Comparison of ENCODE assay signal across 9 cellular contexts in genomic region chr3:84547971-84548970, GRCh38.
A peak's percentile ranks its signal among the peaks of the same experiment; 100 is the strongest.
DNase-seq lines count a peak whose midpoint lies in the region; ATAC-seq, FAIRE-seq and TF ChIP-seq lines count a peak whose summit lies in the region.
"Had no signal": no experiment of that assay in that cellular context is flagged by ENCODE, and none has a peak within 500 bp of the region (broad histone marks: within the 10 kb centered on the region; RNA-seq: fewer than 3 reads in every experiment).

No MANE protein-coding gene starts in this region.

- H3K27ac ChIP-seq in ascending aorta (no peak overlapping the region), keratinocyte (ENCODE audit: control insufficient read depth, insufficient read depth, low read length) (no peak overlapping the region), aorta (ENCODE audit: low read depth in 1 of 2, low read length in 2 of 2) (no peak overlapping the region)
- H3K27ac ChIP-seq: BLaER1 had no signal

- dilution Hi-C loops in keratinocyte (cut with MboI; ENCODE audit: extremely low pct_ligation_motif_present, low sequenced_read_pairs) = no loop called here

- no peaks in the 10 kb centered on the region for H4K20me1 ChIP-seq in keratinocyte (ENCODE audit: control insufficient read depth, extremely low read depth, insufficient read depth, low read length)
- H4K20me1 ChIP-seq: BLaER1 had no signal

- DNase-seq in NCI-H2171 treated with DMSO at 0.1 percent for 48 hours (lab: John Stamatoyannopoulos, UW) (peak; percentile 32), NCI-H2171 (lab: John Stamatoyannopoulos, UW) (no peak), MV-4-11 (lab: John Stamatoyannopoulos, UW) (peak; percentile 11), ascending aorta (ENCODE audit: low spot score in 2 of 2) (no peak), keratinocyte (ENCODE audit: low read depth, low spot score) (no peak), aorta (no peak)
- DNase-seq in activated CD4-positive, alpha-beta T cell treated with anti-CD3 and anti-CD28 coated beads for 1 hour = no peak

- H3K9me3 ChIP-seq in ascending aorta (no peaks in the 10 kb centered on the region), keratinocyte (ENCODE audit: control insufficient read depth, low read depth, low read length) (no peaks in the 10 kb centered on the region), aorta (ENCODE audit: control insufficient read depth, low read length) (no peaks in the 10 kb centered on the region)

- peak overlapping the region; percentile 23 for H2AFZ ChIP-seq in keratinocyte (ENCODE audit: control insufficient read depth, low read length)

- H3K36me3 ChIP-seq in ascending aorta (no peaks in the 10 kb centered on the region), keratinocyte (ENCODE audit: control insufficient read depth in 2 of 2, extremely low read depth in 1 of 2, insufficient read depth in 2 of 2, low read length in 2 of 2) (no peaks in the 10 kb centered on the region), aorta (ENCODE audit: control insufficient read depth in 1 of 2, insufficient read depth in 2 of 2, low read length in 1 of 2) (no peaks in the 10 kb centered on the region)
- H3K36me3 ChIP-seq: BLaER1 had no signal

- FAIRE-seq in keratinocyte (lab: Jason Lieb, UNC) = peak; percentile 39

- no peak overlapping the region for H3K9ac ChIP-seq in keratinocyte (ENCODE audit: control insufficient read depth, extremely low read depth, insufficient read depth, low read length)
- H3K9ac ChIP-seq: BLaER1 had no signal

- H3K4me2 ChIP-seq in keratinocyte (ENCODE audit: control insufficient read depth, extremely low read depth, insufficient read depth, low read depth, low read length) = peak overlapping the region; percentile 32
- H3K4me2 ChIP-seq: BLaER1 had no signal

- ATAC-seq in HG02798 (IDR thresholded peaks at IDR 0.05; ENCODE audit: poor library complexity, unreplicated experiment) = peak; percentile 98
- peak; percentile 57 for ATAC-seq in aorta (ENCODE audit: low FRiP score)

- WGBS in aorta, 2 donors = 56 to 57% methylated on average over 23 of the region's 23 CpGs

- H3K4me1 ChIP-seq in ascending aorta = no peaks in the 10 kb centered on the region
- no peaks in the 10 kb centered on the region for H3K4me1 ChIP-seq in keratinocyte (ENCODE audit: control insufficient read depth, extremely low read depth, insufficient read depth, low read length)
- no peaks in the 10 kb centered on the region for H3K4me1 ChIP-seq in aorta (ENCODE audit: control insufficient read depth in 1 of 2, insufficient read depth in 2 of 2, low read length in 2 of 2)

- H3K4me3 ChIP-seq in ascending aorta (peak overlapping the region in 1 of 2 donors; percentile 1), keratinocyte (ENCODE audit: control insufficient read depth in 2 of 3, extremely low read depth in 1 of 3, insufficient read depth in 2 of 3, low read depth in 1 of 3, low read length in 3 of 3) (no peak overlapping the region), aorta (ENCODE audit: low read length in 2 of 2) (no peak overlapping the region)
- H3K4me3 ChIP-seq: BLaER1 had no signal

- H3K79me2 ChIP-seq in keratinocyte (ENCODE audit: control insufficient read depth, insufficient read depth, low read length) = no peaks in the 10 kb centered on the region

- no peaks in the 10 kb centered on the region for H3K27me3 ChIP-seq in ascending aorta
- H3K27me3 ChIP-seq in keratinocyte (ENCODE audit: control insufficient read depth, extremely low read depth, insufficient read depth, low read length) = no peaks in the 10 kb centered on the region
- no peaks in the 10 kb centered on the region for H3K27me3 ChIP-seq in aorta (ENCODE audit: control insufficient read depth in 1 of 2, insufficient read depth in 2 of 2, low read length in 1 of 2)
- H3K27me3 ChIP-seq: BLaER1 had no signal

- TF ChIP-seq CTCF in ascending aorta (IDR thresholded peaks at IDR 0.05) (peak in 2 of 3 experiments; percentile 19 to 41), keratinocyte (optimal IDR thresholded peaks at IDR 0.05 in 1 of 3, IDR thresholded peaks at IDR 0.05 in 1 of 3, conservative IDR thresholded peaks at IDR 0.05 in 1 of 3; ENCODE audit: extremely low read depth in 1 of 3, insufficient read depth in 2 of 3, low read length in 3 of 3) (peak; percentile 38 to 46 (median 38))

- intact Hi-C loops in ascending aorta (cut with DNase I) (loop anchor here (5.0 kb wide), 1 partner anchor 1029 kb away; no protein-coding TSS in a partner anchor), aorta (cut with DNase I) (loop anchor here in 1 of 2 donors (10.0 kb wide), 1 partner anchor 1027 kb away; no protein-coding TSS in a partner anchor)

- no peaks in the 10 kb centered on the region for H3K9me1 ChIP-seq in keratinocyte (ENCODE audit: control insufficient read depth, extremely low read depth, insufficient read depth, low read length)

Comparison
In these comparisons a context has a peak if more than half of its experiments do, and no peak if none do; other contexts are left out.
1. DNase-seq: peak in NCI-H2171 treated with DMSO at 0.1 percent for 48 hours (single experiment) and MV-4-11 (single experiment); none in NCI-H2171 (single experiment), ascending aorta (0 of 2), keratinocyte (single experiment), aorta (0 of 2) and activated CD4-positive, alpha-beta T cell treated with anti-CD3 and anti-CD28 coated beads for 1 hour (single experiment).